Comparison of ENCODE assay signal across 14 cellular contexts in the genomic region with DNA sequence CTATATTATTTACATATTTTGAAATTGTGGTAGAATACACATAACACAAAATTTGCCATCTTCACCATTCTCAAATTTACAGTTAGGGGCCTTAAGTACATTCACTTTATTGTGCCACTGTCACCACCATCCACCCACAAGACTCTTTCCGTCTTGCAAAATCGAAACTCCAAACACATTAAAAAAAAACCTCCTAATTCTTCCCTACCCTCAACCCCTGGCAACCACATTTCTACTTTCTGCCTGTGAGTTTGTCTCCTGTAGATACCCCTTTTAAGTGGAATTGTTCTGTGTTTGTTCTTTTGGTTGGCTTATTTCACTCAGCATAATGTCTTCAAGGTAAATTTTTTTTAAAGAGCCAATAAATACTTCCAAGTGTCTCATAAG. TPM values are rescaled to one million over a fixed set of nuclear protein-coding genes. Genes with fewer than 3 reads are reported as not detected.
DNase-seq lines count a peak whose midpoint lies in the region; ATAC-seq, FAIRE-seq and TF ChIP-seq lines count a peak whose summit lies in the region.
"Had no signal": no experiment of that assay in that cellular context is flagged by ENCODE, and none has a peak within 500 bp of the region (broad histone marks: within the 10 kb centered on the region; RNA-seq: fewer than 3 reads in every experiment).

No MANE protein-coding gene starts in this region.

- no peak overlapping the region for H3K4ac ChIP-seq in trophoblast cell (ENCODE audit: low read depth, low read length)

- CTCF ChIA-PET in T-cell (lab: Charles Lee), result no interaction called here

- H3K9me3 ChIP-seq in trophoblast cell (ENCODE audit: insufficient read depth, low read depth, low read length), result no peaks in the 10 kb centered on the region
- H3K9me3 ChIP-seq: HAP-1, Peyer's patch had no signal

- H3K4me2 ChIP-seq in trophoblast cell (ENCODE audit: low read length), result no peak overlapping the region

- no peak overlapping the region for H3K9ac ChIP-seq in trophoblast cell (ENCODE audit: low read length)

- H3K4me1 Mint-ChIP-seq in T-cell, result peaks cover 30 to 43% (median 36%) of the 10 kb centered on the region in 3 donors
- H3K4me1 Mint-ChIP-seq in activated naive CD8-positive, alpha-beta T cell (ENCODE audit: low read depth), result peaks cover 33% of the 10 kb centered on the region

- peaks cover 67% of the 10 kb centered on the region for H3K36me3 Mint-ChIP-seq in T-cell
- H3K36me3 Mint-ChIP-seq in activated naive CD8-positive, alpha-beta T cell, result peaks cover 35% of the 10 kb centered on the region

- H3K4me1 ChIP-seq in trophoblast cell (ENCODE audit: control insufficient read depth in 1 of 2, insufficient read depth in 2 of 2, low read length in 2 of 2), result no peaks in the 10 kb centered on the region
- H3K4me1 ChIP-seq: HAP-1, Peyer's patch had no signal

- H3K27me3 ChIP-seq in trophoblast cell (ENCODE audit: insufficient read depth, low read length), result no peaks in the 10 kb centered on the region
- H3K27me3 ChIP-seq: Peyer's patch had no signal

- H2BK12ac ChIP-seq in trophoblast cell (ENCODE audit: low read length), result no peak overlapping the region

- H4K12ac ChIP-seq in trophoblast cell (ENCODE audit: low read depth, low read length), result no peak overlapping the region

- H2BK5ac ChIP-seq in trophoblast cell (ENCODE audit: low read depth, low read length, poor library complexity), result no peak overlapping the region

- peak in 2 of 4 experiments; percentile 24 to 39 for ATAC-seq in T-cell (replicated peaks in 1 of 4)

- no peak overlapping the region for H3K14ac ChIP-seq in trophoblast cell (ENCODE audit: low read length)

- no peak overlapping the region for H3K18ac ChIP-seq in trophoblast cell (ENCODE audit: low read length)

- no peak for TF ChIP-seq POLR2A in GM12891 (IDR thresholded peaks at IDR 0.05; ENCODE audit: low read depth, low read length)

- H3K79me2 ChIP-seq in trophoblast cell (ENCODE audit: control insufficient read depth, insufficient read depth, low read length, poor library complexity), result no peaks in the 10 kb centered on the region

- no peak for FAIRE-seq in GM12891 (lab: Jason Lieb, UNC)

- no peaks in the 10 kb centered on the region for H3K79me1 ChIP-seq in trophoblast cell (ENCODE audit: low read length)

- no peak overlapping the region for H4K8ac ChIP-seq in trophoblast cell (ENCODE audit: low read depth, low read length)

- POLR2A ChIA-PET in T-cell (lab: Charles Lee), result no interaction called here

- H4K91ac ChIP-seq in trophoblast cell (ENCODE audit: low read depth, low read length), result no peak overlapping the region

- DNase-seq in stimulated activated CD4-positive, alpha-beta T cell treated with anti-CD3 and anti-CD28 coated beads, Interleukin-15, amount 100 ng/mL, for 24 hours, result peak; percentile 46
- DNase-seq in stimulated activated CD4-positive, alpha-beta T cell treated with anti-CD3 and anti-CD28 coated beads, Interleukin-4, amount 100 ng/mL, for 1 hour, result no peak
- no peak for DNase-seq in T-cell
- no peak for DNase-seq in GM12891 (ENCODE audit: insufficient read length, low spot score)
- DNase-seq in trophoblast cell, result no peak
- DNase-seq in cortex of kidney (lab: John Stamatoyannopoulos, UW), result no peak
- DNase-seq: endodermal cell, KBM-7, NCI-H1105, NCI-H526, Peyer's patch, substantia nigra had no signal

- no peak overlapping the region for H2BK120ac ChIP-seq in trophoblast cell (ENCODE audit: insufficient read depth, low read length, poor library complexity)

- H3K23ac ChIP-seq in trophoblast cell (ENCODE audit: low read length), result no peak overlapping the region

- no peak overlapping the region for H2AK5ac ChIP-seq in trophoblast cell (ENCODE audit: low read length)

- H3K27me3 Mint-ChIP-seq in T-cell, result no peaks in the 10 kb centered on the region
- no peaks in the 10 kb centered on the region for H3K27me3 Mint-ChIP-seq in activated naive CD8-positive, alpha-beta T cell

- peak overlapping the region; percentile 7 to 30 (median 26) for H3K4me3 Mint-ChIP-seq in T-cell
- H3K4me3 Mint-ChIP-seq in activated naive CD8-positive, alpha-beta T cell, result peak overlapping the region; percentile 31
- H3K4me3 Mint-ChIP-seq: endodermal cell had no signal

- H3K36me3 ChIP-seq in trophoblast cell (ENCODE audit: control insufficient read depth in 1 of 2, insufficient read depth in 2 of 2, low read length in 2 of 2), result no peaks in the 10 kb centered on the region
- H3K36me3 ChIP-seq: HAP-1, Peyer's patch had no signal

- no peaks in the 10 kb centered on the region for H3K9me3 Mint-ChIP-seq in T-cell
- H3K9me3 Mint-ChIP-seq in activated naive CD8-positive, alpha-beta T cell (ENCODE audit: low read depth), result no peaks in the 10 kb centered on the region
- H3K9me3 Mint-ChIP-seq: endodermal cell had no signal

- H2AFZ ChIP-seq in trophoblast cell (ENCODE audit: insufficient read depth, low read length, poor library complexity), result no peak overlapping the region

- WGBS in trophoblast cell (ENCODE audit: extremely low coverage, insufficient coverage, insufficient read length), result 100% methylated on average over 2 of the region's 2 CpGs

- H3K27ac ChIP-seq in trophoblast cell (ENCODE audit: low read depth, low read length), result no peak overlapping the region
- H3K27ac ChIP-seq: Peyer's patch had no signal

- peak overlapping the region; percentile 70 to 71 for H3K27ac Mint-ChIP-seq in T-cell
- H3K27ac Mint-ChIP-seq in activated naive CD8-positive, alpha-beta T cell, result peak overlapping the region; percentile 56
- H3K27ac Mint-ChIP-seq: endodermal cell had no signal

- no peak overlapping the region for H3K4me3 ChIP-seq in trophoblast cell (ENCODE audit: low read depth, low read length)
- H3K4me3 ChIP-seq: HAP-1, Peyer's patch had no signal

TF ChIP-seq in GM12891, 5 proteins besides CTCF, POLR2A, EP300 and RAD21:
- TF ChIP-seq POLR2AphosphoS5 (IDR thresholded peaks at IDR 0.05; ENCODE audit: low read depth, low read length) (no peak), SPI1 (IDR thresholded peaks at IDR 0.05; ENCODE audit: low read depth, low read length) (no peak), TAF1 (IDR thresholded peaks at IDR 0.05; ENCODE audit: low read depth, low read length) (no peak), PAX5 (IDR thresholded peaks at IDR 0.05; ENCODE audit: insufficient read depth, low read length, severe bottlenecking) (no peak), POU2F2 (IDR thresholded peaks at IDR 0.05; ENCODE audit: low read depth, low read length) (no peak)

RNA-seq across cellular contexts. Expression of gene AMIGO2, which starts 31.6 kb away (rescaled TPM):
- total RNA-seq in T-cell, result 10 to 100 TPM in 3 of 5 donors, 1 to 10 TPM in 2; 9.6 to 15.4 (median 14.2) TPM
- not detected for polyA plus RNA-seq in GM12891 (2012; ENCODE audit: low read depth, missing spikeins)
- 8.3 TPM in 2 replicates for polyA plus RNA-seq in trophoblast cell (2013)

RNA-seq across cellular contexts. Expression of gene PCED1B, which starts 32.0 kb away (rescaled TPM):
- total RNA-seq in T-cell, result 100 to 1,000 TPM in 4 of 5 donors, 10 to 100 TPM in 1; 53.7 to 159 (median 119) TPM
- 1.8 TPM for polyA plus RNA-seq in GM12891 (2012; ENCODE audit: low read depth, missing spikeins)
- polyA plus RNA-seq in trophoblast cell (2013), result 2.5 and 2.6 TPM in 2 replicates
